9 cellular contexts compared by ENCODE assay signal in genomic region chr9:21919377-21920362, GRCh38.
A peak's percentile ranks its signal among the peaks of the same experiment; 100 is the strongest.
DNase-seq lines count a peak whose midpoint lies in the region; ATAC-seq and TF ChIP-seq lines count a peak whose summit lies in the region.
"Had no signal": no experiment of that assay in that cellular context is flagged by ENCODE, and none has a peak within 500 bp of the region (broad histone marks: within the 10 kb centered on the region; RNA-seq: fewer than 3 reads in every experiment).

No MANE protein-coding gene starts in this region.

- intact Hi-C loops in tibial artery (cut with DNase I; ENCODE audit: low total_unique reads), result loop anchor here (10.0 kb wide), 1 partner anchor 55 kb away; no protein-coding TSS in a partner anchor
- intact Hi-C loops in prostate gland (cut with DNase I), result no loop called here

- H3K27ac Mint-ChIP-seq in central memory CD8-positive, alpha-beta T cell (ENCODE audit: low read depth), result peak overlapping the region; percentile 69

- H3K4me3 Mint-ChIP-seq in central memory CD8-positive, alpha-beta T cell, result peak overlapping the region; percentile 37

- peaks cover 16% of the 10 kb centered on the region for H3K4me1 Mint-ChIP-seq in central memory CD8-positive, alpha-beta T cell

- TF ChIP-seq POLR2A in prostate gland (IDR thresholded peaks at IDR 0.05), result no peak

- TF ChIP-seq CTCF in tibial artery (IDR thresholded peaks at IDR 0.05), result no peak
- no peak for TF ChIP-seq CTCF in prostate gland (IDR thresholded peaks at IDR 0.05)

- DNase-seq in DMS79 treated with DMSO at 0.1 percent for 48 hours (lab: John Stamatoyannopoulos, UW) (peak; percentile 21), DMS79 (lab: John Stamatoyannopoulos, UW) (no peak), HCEC 1CT (peak; percentile 88), NAMALWA (ENCODE audit: low spot score) (peak; percentile 89), tibial artery (no peak), prostate gland (ENCODE audit: low spot score) (no peak), SHP77 (lab: John Stamatoyannopoulos, UW) (no peak)
- peak in 1 of 2 donors; percentile 55 for DNase-seq in central memory CD8-positive, alpha-beta T cell (ENCODE audit: low spot score in 2 of 2)

- 10% methylated on average over 4 of the region's 4 CpGs for WGBS in prostate gland

- H3K9me3 Mint-ChIP-seq in central memory CD8-positive, alpha-beta T cell, result peaks cover 8% of the 10 kb centered on the region

- H3K36me3 Mint-ChIP-seq in central memory CD8-positive, alpha-beta T cell (ENCODE audit: insufficient read depth), result peaks cover 1% of the 10 kb centered on the region

- ATAC-seq in central memory CD8-positive, alpha-beta T cell (replicated peaks; ENCODE audit: extremely low read depth, poor library complexity, severe bottlenecking), result peak; percentile 87

- H3K4me3 ChIP-seq in tibial artery, result no peak overlapping the region
- no peak overlapping the region for H3K4me3 ChIP-seq in prostate gland

- H3K27ac ChIP-seq in tibial artery (no peak overlapping the region), prostate gland (no peak overlapping the region)
- H3K27ac ChIP-seq: 22Rv1 had no signal

- H3K9me3 ChIP-seq in tibial artery (no peaks in the 10 kb centered on the region), prostate gland (no peaks in the 10 kb centered on the region)

- no peaks in the 10 kb centered on the region for H3K36me3 ChIP-seq in tibial artery
- no peaks in the 10 kb centered on the region for H3K36me3 ChIP-seq in prostate gland

- H3K4me1 ChIP-seq in tibial artery (no peaks in the 10 kb centered on the region), prostate gland (replicated peaks) (no peaks in the 10 kb centered on the region)

- H3K27me3 ChIP-seq in tibial artery (no peaks in the 10 kb centered on the region), prostate gland (replicated peaks; ENCODE audit: insufficient read depth) (no peaks in the 10 kb centered on the region)

- H3K27me3 Mint-ChIP-seq in central memory CD8-positive, alpha-beta T cell, result no peaks in the 10 kb centered on the region

Comparison
In these comparisons a context has a peak if more than half of its experiments do, and no peak if none do; other contexts are left out.
1. DNase-seq: peak in DMS79 treated with DMSO at 0.1 percent for 48 hours (single experiment), HCEC 1CT (single experiment) and NAMALWA (single experiment); none in DMS79 (single experiment), tibial artery (0 of 2), prostate gland (single experiment) and SHP77 (0 of 2).